In genomic region chr14:24273422-24273998, GRCh38 we compare ENCODE assay signal across 8 cellular contexts. TPM values are rescaled to one million over a fixed set of nuclear protein-coding genes. Genes with fewer than 3 reads are reported as not detected.
A peak's percentile ranks its signal among the peaks of the same experiment; 100 is the strongest.
DNase-seq lines count a peak whose midpoint lies in the region; ATAC-seq and TF ChIP-seq lines count a peak whose summit lies in the region.

No MANE protein-coding gene starts in this region.

- no peak overlapping the region for H2AFZ ChIP-seq in SU-DHL-6 (ENCODE audit: low read depth, low read length, severe bottlenecking)

- H3K79me2 ChIP-seq in SU-DHL-6 (ENCODE audit: insufficient read depth, low read length): 0 out of 2 replicates have a peak, but pooled peaks cover 2% of the 10 kb centered on the region

- H3K36me3 ChIP-seq in SU-DHL-6 (ENCODE audit: low read length): no peaks in the 10 kb centered on the region
- H3K36me3 ChIP-seq in upper lobe of left lung: peaks cover 0 to 14% (median 9%) of the 10 kb centered on the region in 4 donors

- H3K36me3 Mint-ChIP-seq in activated naive CD4-positive, alpha-beta T cell treated with anti-CD3 and anti-CD28 coated beads for 36 hours (ENCODE audit: low read depth): peaks cover 9% of the 10 kb centered on the region

- no peaks in the 10 kb centered on the region for H3K27me3 ChIP-seq in SU-DHL-6 (ENCODE audit: low read length)
- no peaks in the 10 kb centered on the region for H3K27me3 ChIP-seq in foreskin keratinocyte
- no peaks in the 10 kb centered on the region for H3K27me3 ChIP-seq in upper lobe of left lung

- no peak overlapping the region for H3K4me2 ChIP-seq in SU-DHL-6 (ENCODE audit: low read depth, low read length, poor library complexity, severe bottlenecking)

- no peak for TF ChIP-seq EP300 in upper lobe of left lung (IDR thresholded peaks at IDR 0.05)

- no peak for TF ChIP-seq POLR2A in upper lobe of left lung (IDR thresholded peaks at IDR 0.05)

- H3K27me3 Mint-ChIP-seq in activated naive CD4-positive, alpha-beta T cell treated with anti-CD3 and anti-CD28 coated beads for 36 hours (ENCODE audit: low read depth): no peaks in the 10 kb centered on the region

- H3F3A ChIP-seq in SU-DHL-6 (ENCODE audit: insufficient read depth): peaks cover 11% of the 10 kb centered on the region

- CTCF ChIA-PET in activated naive CD4-positive, alpha-beta T cell treated with anti-CD3 and anti-CD28 coated beads for 36 hours (lab: Charles Lee): interaction anchor here (0.7 to 10.8 kb wide), 10 partner anchors 10 to 87 kb away, joined by 3 to 154 read pairs (median 8); partner anchors contain the start of genes CHMP4A, DHRS1, LTB4R2 and NOP9

- TF ChIP-seq CTCF in SU-DHL-6 (IDR thresholded peaks at IDR 0.05; ENCODE audit: insufficient read depth, low read length, poor library complexity, severe bottlenecking): no peak
- peak; percentile 66 for TF ChIP-seq CTCF in foreskin keratinocyte (conservative IDR thresholded peaks at IDR 0.05)
- TF ChIP-seq CTCF in upper lobe of left lung (IDR thresholded peaks at IDR 0.05): peak in 2 of 6 experiments; percentile 8 to 20

- H3K9ac ChIP-seq in SU-DHL-6 (ENCODE audit: low read length): 0 out of 2 replicates have a peak overlapping the region, but pooled peaks have one; percentile 6

- H3K4me1 Mint-ChIP-seq in activated naive CD4-positive, alpha-beta T cell treated with anti-CD3 and anti-CD28 coated beads for 36 hours (ENCODE audit: low read depth): peaks cover 64% of the 10 kb centered on the region

- WGBS in upper lobe of left lung, 2 donors: 44 to 68% methylated on average over 3 of the region's 3 CpGs

- H3K4me3 Mint-ChIP-seq in activated naive CD4-positive, alpha-beta T cell treated with anti-CD3 and anti-CD28 coated beads for 36 hours: peak overlapping the region; percentile 16

- H3K4me3 ChIP-seq in SU-DHL-6 (ENCODE audit: insufficient read depth, low read length, poor library complexity, severe bottlenecking) (no peak overlapping the region), upper lobe of left lung (no peak overlapping the region)

- intact Hi-C loops in activated naive CD4-positive, alpha-beta T cell treated with anti-CD3 and anti-CD28 coated beads for 36 hours (cut with micrococcal nuclease): loop anchor here (5.0 to 10.0 kb wide), 2 partner anchors 399 to 719 kb away; partner anchors contain the start of genes THTPA and ZFHX2

- H4K20me1 ChIP-seq in SU-DHL-6 (ENCODE audit: low read depth, low read length): no peaks in the 10 kb centered on the region

- H3K27ac Mint-ChIP-seq in activated naive CD4-positive, alpha-beta T cell treated with anti-CD3 and anti-CD28 coated beads for 36 hours: peak overlapping the region; percentile 95

- DNase-seq in activated naive CD4-positive, alpha-beta T cell treated with anti-CD3 and anti-CD28 coated beads for 36 hours: no peak
- no peak for DNase-seq in activated naive CD4-positive, alpha-beta T cell treated with Interleukin-2 at 50 U/mL for 16 hours
- DNase-seq in foreskin keratinocyte (peak in 1 of 2 donors; percentile 77), upper lobe of left lung (peak in 1 of 2 donors; percentile 43), NCI-H1417 treated with DMSO at 0.1 percent for 48 hours (lab: John Stamatoyannopoulos, UW) (no peak), midbrain (lab: John Stamatoyannopoulos, UW) (no peak)

- H3K9me3 ChIP-seq in SU-DHL-6 (ENCODE audit: insufficient read depth, low read length) (no peaks in the 10 kb centered on the region), upper lobe of left lung (no peaks in the 10 kb centered on the region)

- H3K4me1 ChIP-seq in foreskin keratinocyte (peaks cover 19% of the 10 kb centered on the region), upper lobe of left lung (peaks cover 15 to 54% (median 48%) of the 10 kb centered on the region in 4 donors)

- ATAC-seq in foreskin keratinocyte: peak; percentile 32
- ATAC-seq in upper lobe of left lung (ENCODE audit: low FRiP score in 2 of 2): no peak
- no peak for ATAC-seq in HG03045 (IDR thresholded peaks at IDR 0.05; ENCODE audit: unreplicated experiment)

- no peaks in the 10 kb centered on the region for H3K9me2 ChIP-seq in SU-DHL-6 (replicated peaks; ENCODE audit: insufficient read depth, low read length)

- no peaks in the 10 kb centered on the region for H3K9me3 Mint-ChIP-seq in activated naive CD4-positive, alpha-beta T cell treated with anti-CD3 and anti-CD28 coated beads for 36 hours

- H3K27ac ChIP-seq in SU-DHL-6 (ENCODE audit: low read depth, low read length) (0 out of 2 replicates have a peak overlapping the region, but pooled peaks have one; percentile 5), foreskin keratinocyte (peak overlapping the region; percentile 92), upper lobe of left lung (peak overlapping the region; percentile 96 to 99 (median 97))

RNA-seq across cellular contexts. Expression of gene RABGGTA, which starts 2.1 kb away (rescaled TPM):
- total RNA-seq in activated naive CD4-positive, alpha-beta T cell treated with anti-CD3 and anti-CD28 coated beads for 36 hours: 10 to 100 TPM; 74.9 to 76.2 TPM
- total RNA-seq in foreskin keratinocyte: 35.1 and 40.1 TPM in 2 replicates
- 34.1 and 37.7 TPM in 2 replicates for polyA plus RNA-seq in foreskin keratinocyte
- total RNA-seq in upper lobe of left lung: 100 to 1,000 TPM in 1 of 6 donors, 10 to 100 TPM in 5; 22.7 to 125 (median 58.9) TPM

RNA-seq across cellular contexts. Expression of gene TGM1, which starts 10.5 kb away (rescaled TPM):
- 10 to 100 TPM; 13.5 to 13.8 TPM for total RNA-seq in activated naive CD4-positive, alpha-beta T cell treated with anti-CD3 and anti-CD28 coated beads for 36 hours
- 4.3 and 5.9 TPM in 2 replicates for total RNA-seq in foreskin keratinocyte
- polyA plus RNA-seq in foreskin keratinocyte: 4.4 and 7.4 TPM in 2 replicates
- total RNA-seq in upper lobe of left lung: 10 to 100 TPM in 4 of 6 donors, 1 to 10 TPM in 2; 9.1 to 29.2 (median 11.1) TPM

RNA-seq across cellular contexts. Expression of gene DHRS1, which starts 26.1 kb away (rescaled TPM):
- 10 to 100 TPM; 11.8 to 13.8 TPM for total RNA-seq in activated naive CD4-positive, alpha-beta T cell treated with anti-CD3 and anti-CD28 coated beads for 36 hours
- 69.4 and 82.0 TPM in 2 replicates for total RNA-seq in foreskin keratinocyte
- polyA plus RNA-seq in foreskin keratinocyte: 75.4 and 91.3 TPM in 2 replicates
- total RNA-seq in upper lobe of left lung: 10 to 100 TPM; 23.0 to 60.3 (median 32.8) TPM

RNA-seq across cellular contexts. Expression of gene NOP9, which starts 26.1 kb away (rescaled TPM):
- total RNA-seq in activated naive CD4-positive, alpha-beta T cell treated with anti-CD3 and anti-CD28 coated beads for 36 hours: 10 to 100 TPM; 24.8 to 26.4 TPM
- total RNA-seq in foreskin keratinocyte (26.5 and 30.2 TPM in 2 replicates), upper lobe of left lung (10 to 100 TPM; 13.3 to 31.4 (median 22.6) TPM)
- 11.9 and 15.0 TPM in 2 replicates for polyA plus RNA-seq in foreskin keratinocyte

RNA-seq across cellular contexts. Expression of gene TINF2, which starts 31.1 kb away (rescaled TPM):
- total RNA-seq in activated naive CD4-positive, alpha-beta T cell treated with anti-CD3 and anti-CD28 coated beads for 36 hours: 100 to 1,000 TPM; 117 to 128 TPM
- total RNA-seq in foreskin keratinocyte: 40.5 and 43.5 TPM in 2 replicates
- polyA plus RNA-seq in foreskin keratinocyte: 36.7 and 38.7 TPM in 2 replicates
- total RNA-seq in upper lobe of left lung: 100 to 1,000 TPM in 1 of 6 donors, 10 to 100 TPM in 5; 46.1 to 109 (median 86.4) TPM

Comparison
In these comparisons a context has a peak if more than half of its experiments do, and no peak if none do; other contexts are left out.
1. H3K27ac ChIP-seq: peak in every context shown above with its lines; median percentile 97 in upper lobe of left lung; 92 in foreskin keratinocyte; 5 in SU-DHL-6.